8 cellular contexts compared by ENCODE assay signal in genomic region chr6:32439708-32440214, GRCh38. TPM values are rescaled to one million over a fixed set of nuclear protein-coding genes. Genes with fewer than 3 reads are reported as not detected.
A peak's percentile ranks its signal among the peaks of the same experiment; 100 is the strongest.
DNase-seq lines count a peak whose midpoint lies in the region; ATAC-seq, FAIRE-seq and TF ChIP-seq lines count a peak whose summit lies in the region.

Gene HLA-DRA, plus strand, starts transcription at chr6:32439887. Its CDS starts 64 bp downstream, at chr6:32439951.

- H3K4me1 ChIP-seq in DOHH2 (ENCODE audit: control insufficient read depth, low read length): peaks cover 66% of the 10 kb centered on the region
- no peaks in the 10 kb centered on the region for H3K4me1 ChIP-seq in RWPE2 (ENCODE audit: insufficient read depth, poor library complexity, severe bottlenecking)

- H3K27me3 ChIP-seq in DOHH2 (ENCODE audit: control insufficient read depth, low read length): no peaks in the 10 kb centered on the region
- peaks cover 5% of the 10 kb centered on the region for H3K27me3 ChIP-seq in RWPE2 (ENCODE audit: insufficient read depth, poor library complexity, severe bottlenecking)

- H3K9me3 ChIP-seq in DOHH2 (ENCODE audit: control insufficient read depth, insufficient read depth, low read length) (no peaks in the 10 kb centered on the region), RWPE2 (ENCODE audit: severe bottlenecking) (no peaks in the 10 kb centered on the region)

- peak; percentile 40 for DNase-seq in GM19239 (ENCODE audit: insufficient read length, low spot score)
- DNase-seq in RWPE2 (ENCODE audit: low spot score): no peak
- peak in 3 of 61 donors; percentile 2 to 32 (median 4) for DNase-seq in caudate nucleus (lab: John Stamatoyannopoulos, UW)
- peak; percentile 45 for DNase-seq in iris pigment epithelial cell (ENCODE audit: low read depth)
- no peak for DNase-seq in NCI-H748 treated with DMSO at 0.1 percent for 48 hours (lab: John Stamatoyannopoulos, UW)

- H3K4me3 ChIP-seq in DOHH2 (ENCODE audit: low read length): peak within 1 kb of the TSS; percentile 100
- no peak within 1 kb of the TSS for H3K4me3 ChIP-seq in RWPE2 (ENCODE audit: severe bottlenecking)

- H4K20me1 ChIP-seq in DOHH2 (ENCODE audit: control insufficient read depth, insufficient read depth, low read depth, low read length): no peaks in the 10 kb centered on the region

- peaks cover 32% of the 10 kb centered on the region for H3K79me2 ChIP-seq in DOHH2 (ENCODE audit: control insufficient read depth, low read length)

- ATAC-seq in HG03342 (IDR thresholded peaks at IDR 0.05; ENCODE audit: unreplicated experiment): peak; percentile 70
- ATAC-seq in RWPE2 (ENCODE audit: low read depth): peak; percentile 54; the same call in 1 of the 3 replicates

- peaks cover 47% of the 10 kb centered on the region for H3K36me3 ChIP-seq in DOHH2 (ENCODE audit: control insufficient read depth, low read length)
- H3K36me3 ChIP-seq in RWPE2 (ENCODE audit: low read depth): no peaks in the 10 kb centered on the region

- peaks cover 16% of the 10 kb centered on the region for H3F3A ChIP-seq in DOHH2 (ENCODE audit: control insufficient read depth, insufficient read depth)

- H3K4me2 ChIP-seq in DOHH2 (ENCODE audit: low read length): peak within 1 kb of the TSS; percentile 56

- H3K9me2 ChIP-seq in DOHH2 (replicated peaks; ENCODE audit: control insufficient read depth, low read length): no peaks in the 10 kb centered on the region

- H3K27ac ChIP-seq in DOHH2 (ENCODE audit: low read depth, low read length) (peak within 1 kb of the TSS; percentile 78), RWPE2 (ENCODE audit: poor library complexity, severe bottlenecking) (no peak within 1 kb of the TSS), caudate nucleus (ENCODE audit: low read depth, low read length) (peak within 1 kb of the TSS; percentile 75)

- FAIRE-seq in GM19239 (lab: Jason Lieb, UNC): peak; percentile 99

- TF ChIP-seq CTCF in DOHH2 (IDR thresholded peaks at IDR 0.05; ENCODE audit: low read depth, low read length, poor library complexity, severe bottlenecking) (no peak), RWPE2 (IDR thresholded peaks at IDR 0.05; ENCODE audit: poor library complexity, severe bottlenecking) (no peak), subcutaneous adipose tissue (IDR thresholded peaks at IDR 0.05; ENCODE audit: low read depth) (no peak)

RNA-seq across cellular contexts. Expression of gene HLA-DRA, which starts in this region (rescaled TPM):
- total RNA-seq in subcutaneous adipose tissue: 100 to 1,000 TPM; 228 to 978 (median 306) TPM

Comparison
In these comparisons a context has a peak if more than half of its experiments do, and no peak if none do; other contexts are left out.
1. DNase-seq: peak in GM19239 (single experiment) and iris pigment epithelial cell (single experiment); none in RWPE2 (single experiment) and NCI-H748 treated with DMSO at 0.1 percent for 48 hours (single experiment).